Comparison of ENCODE assay signal across 22 cellular contexts in genomic region chr9:134720136-134720753, GRCh38.
"Had no signal": no experiment of that assay in that cellular context is flagged by ENCODE, and none has a peak within 500 bp of the region (broad histone marks: within the 10 kb centered on the region; RNA-seq: fewer than 3 reads in every experiment).

No MANE protein-coding gene starts in this region.

- H3K9me3 ChIP-seq: Peyer's patch had no signal

- DNase-seq: activated CD4-positive, alpha-beta T cell treated with anti-CD3 and anti-CD28 coated beads for 4 hours; activated CD8-positive, alpha-beta memory T cell treated with anti-CD3 and anti-CD28 coated beads, Interleukin-2, amount 50 U/mL, for 4 hours; activated CD8-positive, alpha-beta T cell treated with anti-CD3 and anti-CD28 coated beads for 36 hours; activated gamma-delta T cell treated with Interleukin-2 at 50 U/mL for 16 hours; activated naive CD4-positive, alpha-beta T cell treated with anti-CD3 and anti-CD28 coated beads, Interleukin-2, amount 10 ng/mL, durations not matched to agents 7 days and 5 days; activated naive CD8-positive, alpha-beta T cell treated with anti-CD3 and anti-CD28 coated beads for 36 hours; activated T-cell treated with anti-CD3 and anti-CD28 coated beads, Interleukin-2, amount 50 U/mL, for 72 hours; caudate nucleus; KG1; NCI-H1092 treated with DMSO at 0.1 percent for 48 hours; NCI-H1417 treated with DMSO at 0.1 percent for 48 hours; NCI-H1694; NCI-H2029; NCI-H2107; NCI-H2171 treated with DMSO at 0.1 percent for 48 hours; NCI-H345; NCI-H524; Peyer's patch; SHP77 treated with DMSO at 0.1 percent for 48 hours had no signal

- H3K36me3 Mint-ChIP-seq: activated naive CD4-positive, alpha-beta T cell treated with anti-CD3 and anti-CD28 coated beads, Interleukin-2, amount 10 ng/mL, durations not matched to agents 7 days and 5 days; activated naive CD8-positive, alpha-beta T cell treated with anti-CD3 and anti-CD28 coated beads for 36 hours had no signal

- H3K9me3 Mint-ChIP-seq: activated CD8-positive, alpha-beta T cell treated with anti-CD3 and anti-CD28 coated beads for 36 hours; activated naive CD4-positive, alpha-beta T cell treated with anti-CD3 and anti-CD28 coated beads, Interleukin-2, amount 10 ng/mL, durations not matched to agents 7 days and 5 days; activated naive CD8-positive, alpha-beta T cell treated with anti-CD3 and anti-CD28 coated beads for 36 hours; activated T-cell treated with anti-CD3 and anti-CD28 coated beads, Interleukin-2, amount 50 U/mL, for 72 hours; activated T-helper 2 cell treated with anti-CD3 and anti-CD28 coated beads, Interferon-gamma antibody, Interleukin-2, Interleukin-4, amounts not matched to agents 10 μg/mL and 5 μg/mL and 100 μg/mL, durations not matched to agents 14 hours and 24 hours and 36 hours; T-helper 1 cell treated with Interleukin-12 subunit alpha and Interleukin-12 subunit beta and Interleukin-4 antibody, amounts not matched to agents 30 μg/mL and 1 μg/mL, for 36 hours had no signal

- ATAC-seq: activated CD4-positive, CD25-positive, alpha-beta regulatory T cell treated with anti-CD3 and anti-CD28 coated beads, Interleukin-2, amount 50 U/mL, for 24 hours; activated CD8-positive, alpha-beta T cell treated with anti-CD3 and anti-CD28 coated beads for 36 hours; activated T-cell treated with anti-CD3 and anti-CD28 coated beads, Interleukin-2, amount 50 U/mL, for 72 hours had no signal

- H3K27me3 ChIP-seq: Peyer's patch had no signal

- H3K36me3 ChIP-seq: Peyer's patch had no signal

- H3K4me3 ChIP-seq: Peyer's patch had no signal

- H3K27ac ChIP-seq: Peyer's patch had no signal

- H3K4me3 Mint-ChIP-seq: activated CD8-positive, alpha-beta T cell treated with anti-CD3 and anti-CD28 coated beads for 36 hours; activated naive CD4-positive, alpha-beta T cell treated with anti-CD3 and anti-CD28 coated beads, Interleukin-2, amount 10 ng/mL, durations not matched to agents 7 days and 5 days; activated naive CD8-positive, alpha-beta T cell treated with anti-CD3 and anti-CD28 coated beads for 36 hours; activated T-cell treated with anti-CD3 and anti-CD28 coated beads, Interleukin-2, amount 50 U/mL, for 72 hours; T-helper 1 cell treated with Interleukin-12 subunit alpha and Interleukin-12 subunit beta and Interleukin-4 antibody, amounts not matched to agents 30 μg/mL and 1 μg/mL, for 36 hours had no signal

- H3K4me1 Mint-ChIP-seq: activated naive CD4-positive, alpha-beta T cell treated with anti-CD3 and anti-CD28 coated beads, Interleukin-2, amount 10 ng/mL, durations not matched to agents 7 days and 5 days had no signal

- H3K27ac Mint-ChIP-seq: activated CD8-positive, alpha-beta T cell treated with anti-CD3 and anti-CD28 coated beads for 36 hours; activated naive CD4-positive, alpha-beta T cell treated with anti-CD3 and anti-CD28 coated beads, Interleukin-2, amount 10 ng/mL, durations not matched to agents 7 days and 5 days; activated naive CD8-positive, alpha-beta T cell treated with anti-CD3 and anti-CD28 coated beads for 36 hours; activated T-cell treated with anti-CD3 and anti-CD28 coated beads, Interleukin-2, amount 50 U/mL, for 72 hours; activated T-helper 2 cell treated with anti-CD3 and anti-CD28 coated beads, Interferon-gamma antibody, Interleukin-2, Interleukin-4, amounts not matched to agents 10 μg/mL and 5 μg/mL and 100 μg/mL, durations not matched to agents 14 hours and 24 hours and 36 hours; T-helper 1 cell treated with Interleukin-12 subunit alpha and Interleukin-12 subunit beta and Interleukin-4 antibody, amounts not matched to agents 30 μg/mL and 1 μg/mL, for 36 hours had no signal
